In genomic region chr5:146446861-146447733, GRCh38 we compare ENCODE assay signal across 8 cellular contexts. TPM values are rescaled to one million over a fixed set of nuclear protein-coding genes. Genes with fewer than 3 reads are reported as not detected.
DNase-seq lines count a peak whose midpoint lies in the region; ATAC-seq lines count a peak whose summit lies in the region.

TSS of gene TCERG1 (plus strand) at chr5:146447333. CDS start at chr5:146447350, 17 bp downstream.

- H3K4me1 ChIP-seq in CD8-positive, alpha-beta memory T cell (ENCODE audit: insufficient read depth, low read length) = peaks cover 31% of the 10 kb centered on the region
- H3K4me1 ChIP-seq in effector memory CD4-positive, alpha-beta T cell (ENCODE audit: control insufficient read depth, insufficient read depth, low read length, poor library complexity, severe bottlenecking) = peaks cover 2% of the 10 kb centered on the region

- no peaks in the 10 kb centered on the region for H3K27me3 ChIP-seq in CD8-positive, alpha-beta memory T cell (ENCODE audit: insufficient read depth, low read length, poor library complexity, severe bottlenecking)
- H3K27me3 ChIP-seq in effector memory CD4-positive, alpha-beta T cell (replicated peaks; ENCODE audit: control insufficient read depth, insufficient read depth, low read length, poor library complexity, severe bottlenecking) = no peaks in the 10 kb centered on the region

- no peaks in the 10 kb centered on the region for H3K9me3 Mint-ChIP-seq in CD8-positive, alpha-beta memory T cell

- H3K27ac Mint-ChIP-seq in CD8-positive, alpha-beta memory T cell = peak within 1 kb of the TSS; percentile 82 to 100 (median 100)

- H3K27ac ChIP-seq in CD8-positive, alpha-beta memory T cell (ENCODE audit: low read depth, low read length) = peak within 1 kb of the TSS; percentile 92
- H3K27ac ChIP-seq in effector memory CD4-positive, alpha-beta T cell (ENCODE audit: insufficient read depth, low read length, poor library complexity, severe bottlenecking) = peak within 1 kb of the TSS; percentile 95

- peaks cover 44 to 51% (median 49%) of the 10 kb centered on the region in 3 donors for H3K4me1 Mint-ChIP-seq in CD8-positive, alpha-beta memory T cell

- H3K36me3 ChIP-seq in CD8-positive, alpha-beta memory T cell (ENCODE audit: insufficient read depth, low read length) = no peaks in the 10 kb centered on the region
- H3K36me3 ChIP-seq in effector memory CD4-positive, alpha-beta T cell (ENCODE audit: control insufficient read depth, insufficient read depth, low read length) = no peaks in the 10 kb centered on the region

- H3K27me3 Mint-ChIP-seq in CD8-positive, alpha-beta memory T cell = peaks cover 0 to 1% of the 10 kb centered on the region in 2 donors

- H3K4me3 ChIP-seq in CD8-positive, alpha-beta memory T cell (ENCODE audit: low read length) = peak within 1 kb of the TSS; percentile 74
- peak within 1 kb of the TSS; percentile 96 for H3K4me3 ChIP-seq in effector memory CD4-positive, alpha-beta T cell (ENCODE audit: insufficient read depth, low read depth, low read length, poor library complexity, severe bottlenecking)

- peak within 1 kb of the TSS; percentile 94 to 100 (median 99) for H3K4me3 Mint-ChIP-seq in CD8-positive, alpha-beta memory T cell

- no peaks in the 10 kb centered on the region for H3K9me3 ChIP-seq in CD8-positive, alpha-beta memory T cell (ENCODE audit: low read length)
- H3K9me3 ChIP-seq in effector memory CD4-positive, alpha-beta T cell (ENCODE audit: control insufficient read depth, low read length) = no peaks in the 10 kb centered on the region

- CTCF ChIA-PET in CD8-positive, alpha-beta memory T cell (lab: Charles Lee) = interaction anchor here (0.8 to 1.8 kb wide), 5 partner anchors 10 to 189 kb away, joined by 3 to 7 read pairs (median 3); no protein-coding TSS in a partner anchor

- peak; percentile 96 to 98 (median 98) for DNase-seq in CD8-positive, alpha-beta memory T cell
- DNase-seq in HS-27A (ENCODE audit: low read depth) = peak; percentile 97
- peak; percentile 90 for DNase-seq in NK-92 (lab: John Stamatoyannopoulos, UW; ENCODE audit: unreplicated experiment)
- DNase-seq in activated CD8-positive, alpha-beta memory T cell treated with anti-CD3 and anti-CD28 coated beads for 24 hours = peak; percentile 96
- peak; percentile 90 to 96 (median 96) for DNase-seq in effector memory CD4-positive, alpha-beta T cell
- DNase-seq in medulla oblongata (ENCODE audit: extremely low spot score) = peak; percentile 100
- DNase-seq in stimulated activated CD8-positive, alpha-beta memory T cell treated with anti-CD3 and anti-CD28 coated beads, Interleukin-12 subunit alpha, Interleukin-12 subunit beta, amount 100 ng/mL, for 24 hours (ENCODE audit: extremely low read depth) = peak; percentile 92

- peak; percentile 94 for ATAC-seq in GM19463 (IDR thresholded peaks at IDR 0.05; ENCODE audit: unreplicated experiment)

- POLR2A ChIA-PET in CD8-positive, alpha-beta memory T cell (lab: Charles Lee) = interaction anchor here (0.6 kb wide), 3 partner anchors 22 to 386 kb away, joined by 3 to 4 read pairs (median 3); no protein-coding TSS in a partner anchor

- peaks cover 0 to 8% (median 1%) of the 10 kb centered on the region in 3 donors for H3K36me3 Mint-ChIP-seq in CD8-positive, alpha-beta memory T cell

RNA-seq across cellular contexts. Expression of gene TCERG1, which starts in this region (rescaled TPM):
- 100 to 1,000 TPM in 1 of 2 experiments, 10 to 100 TPM in 1; 99.4 to 110 TPM for total RNA-seq in CD8-positive, alpha-beta memory T cell
- polyA plus RNA-seq in CD8-positive, alpha-beta memory T cell = 37.8 TPM

Comparison
In these comparisons a context has a peak if more than half of its experiments do, and no peak if none do; other contexts are left out.
1. Peak in every context shown above with its lines: DNase-seq, ATAC-seq, H3K4me3 ChIP-seq and H3K27ac ChIP-seq.